1 cellular context compared by ENCODE assay signal in the genomic region with DNA sequence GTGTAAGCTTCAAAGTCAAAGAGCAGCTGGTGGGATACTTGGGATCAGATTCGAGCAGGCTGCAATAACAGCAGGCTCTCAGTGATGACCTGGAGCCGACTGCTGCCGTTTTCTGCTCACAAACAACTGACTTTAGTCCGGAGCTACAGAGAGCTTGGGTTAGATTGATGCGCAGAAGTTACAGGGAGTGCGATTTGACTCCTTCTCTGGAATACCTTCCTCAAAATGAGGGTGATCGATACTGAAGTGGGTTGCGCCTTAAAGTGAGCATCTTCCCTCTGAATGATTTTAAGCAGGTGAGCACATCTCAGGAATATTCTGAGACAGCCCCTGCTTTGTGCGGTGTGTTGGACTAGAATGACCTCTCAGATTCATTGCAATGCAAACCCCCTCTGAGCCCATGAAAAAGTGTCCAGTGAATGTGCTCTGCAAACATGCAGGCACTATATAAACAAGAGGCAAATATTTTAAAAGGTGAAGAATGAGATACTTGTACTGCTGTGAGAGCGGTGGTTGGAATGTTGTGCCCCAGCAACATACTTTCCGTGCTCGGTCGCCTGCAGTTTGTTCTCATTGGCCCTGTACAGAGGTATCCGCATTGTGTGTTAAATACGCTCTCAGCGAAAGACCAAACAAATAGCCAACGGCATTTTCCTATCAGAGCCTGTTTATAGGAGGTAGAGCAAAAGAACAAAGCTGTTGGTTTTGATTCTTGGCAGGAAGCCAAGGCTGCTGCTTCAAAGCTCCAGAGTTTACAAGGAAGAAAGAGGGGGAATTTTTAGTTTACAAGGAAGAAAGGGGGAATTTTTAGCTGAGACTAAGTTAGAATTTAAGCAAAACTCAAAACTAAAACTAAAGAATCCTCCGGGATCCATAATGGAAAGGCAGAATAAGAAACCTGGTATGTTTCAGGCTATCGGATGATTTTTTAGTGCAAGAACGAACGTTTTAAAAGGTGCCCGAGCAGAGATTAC.
A peak's percentile ranks its signal among the peaks of the same experiment; 100 is the strongest.
TF ChIP-seq lines count a peak whose summit lies in the region.

No MANE protein-coding gene starts in this region.

TF ChIP-seq in HepG2, 621 proteins besides CTCF, POLR2A, EP300 and RAD21 (continued from another document and continues in another):
- peak; percentile 61 for TF ChIP-seq TFE3 (CRISPR knock-in tag; IDR thresholded peaks at IDR 0.05)
- TF ChIP-seq ZSCAN20 (CRISPR knock-in tag; IDR thresholded peaks at IDR 0.05; ENCODE audit: borderline replicate concordance): 0 out of 2 replicates have a peak, but pooled peaks have one; percentile 51
- no peak for TF ChIP-seq PHF20 (CRISPR knock-in tag; IDR thresholded peaks at IDR 0.05)
- TF ChIP-seq, protein P1, sequence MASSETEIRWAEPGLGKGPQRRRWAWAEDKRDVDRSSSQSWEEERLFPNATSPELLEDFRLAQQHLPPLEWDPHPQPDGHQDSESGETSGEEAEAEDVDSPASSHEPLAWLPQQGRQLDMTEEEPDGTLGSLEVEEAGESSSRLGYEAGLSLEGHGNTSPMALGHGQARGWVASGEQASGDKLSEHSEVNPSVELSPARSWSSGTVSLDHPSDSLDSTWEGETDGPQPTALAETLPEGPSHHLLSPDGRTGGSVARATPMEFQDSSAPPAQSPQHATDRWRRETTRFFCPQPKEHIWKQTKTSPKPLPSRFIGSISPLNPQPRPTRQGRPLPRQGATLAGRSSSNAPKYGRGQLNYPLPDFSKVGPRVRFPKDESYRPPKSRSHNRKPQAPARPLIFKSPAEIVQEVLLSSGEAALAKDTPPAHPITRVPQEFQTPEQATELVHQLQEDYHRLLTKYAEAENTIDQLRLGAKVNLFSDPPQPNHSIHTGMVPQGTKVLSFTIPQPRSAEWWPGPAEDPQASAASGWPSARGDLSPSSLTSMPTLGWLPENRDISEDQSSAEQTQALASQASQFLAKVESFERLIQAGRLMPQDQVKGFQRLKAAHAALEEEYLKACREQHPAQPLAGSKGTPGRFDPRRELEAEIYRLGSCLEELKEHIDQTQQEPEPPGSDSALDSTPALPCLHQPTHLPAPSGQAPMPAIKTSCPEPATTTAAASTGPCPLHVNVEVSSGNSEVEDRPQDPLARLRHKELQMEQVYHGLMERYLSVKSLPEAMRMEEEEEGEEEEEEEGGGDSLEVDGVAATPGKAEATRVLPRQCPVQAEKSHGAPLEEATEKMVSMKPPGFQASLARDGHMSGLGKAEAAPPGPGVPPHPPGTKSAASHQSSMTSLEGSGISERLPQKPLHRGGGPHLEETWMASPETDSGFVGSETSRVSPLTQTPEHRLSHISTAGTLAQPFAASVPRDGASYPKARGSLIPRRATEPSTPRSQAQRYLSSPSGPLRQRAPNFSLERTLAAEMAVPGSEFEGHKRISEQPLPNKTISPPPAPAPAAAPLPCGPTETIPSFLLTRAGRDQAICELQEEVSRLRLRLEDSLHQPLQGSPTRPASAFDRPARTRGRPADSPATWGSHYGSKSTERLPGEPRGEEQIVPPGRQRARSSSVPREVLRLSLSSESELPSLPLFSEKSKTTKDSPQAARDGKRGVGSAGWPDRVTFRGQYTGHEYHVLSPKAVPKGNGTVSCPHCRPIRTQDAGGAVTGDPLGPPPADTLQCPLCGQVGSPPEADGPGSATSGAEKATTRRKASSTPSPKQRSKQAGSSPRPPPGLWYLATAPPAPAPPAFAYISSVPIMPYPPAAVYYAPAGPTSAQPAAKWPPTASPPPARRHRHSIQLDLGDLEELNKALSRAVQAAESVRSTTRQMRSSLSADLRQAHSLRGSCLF (CRISPR knock-in tag; IDR thresholded peaks at IDR 0.05; ENCODE audit: borderline replicate concordance): 0 out of 2 replicates have a peak, but pooled peaks have one; percentile 65
- peak; percentile 17 for TF ChIP-seq MED8 (CRISPR knock-in tag; IDR thresholded peaks at IDR 0.05; ENCODE audit: insufficient replicate concordance)
- TF ChIP-seq ZNF598 (CRISPR knock-in tag; IDR thresholded peaks at IDR 0.05; ENCODE audit: borderline replicate concordance): peak; percentile 26; the same call in 1 of the 2 replicates
- TF ChIP-seq, protein P2, sequence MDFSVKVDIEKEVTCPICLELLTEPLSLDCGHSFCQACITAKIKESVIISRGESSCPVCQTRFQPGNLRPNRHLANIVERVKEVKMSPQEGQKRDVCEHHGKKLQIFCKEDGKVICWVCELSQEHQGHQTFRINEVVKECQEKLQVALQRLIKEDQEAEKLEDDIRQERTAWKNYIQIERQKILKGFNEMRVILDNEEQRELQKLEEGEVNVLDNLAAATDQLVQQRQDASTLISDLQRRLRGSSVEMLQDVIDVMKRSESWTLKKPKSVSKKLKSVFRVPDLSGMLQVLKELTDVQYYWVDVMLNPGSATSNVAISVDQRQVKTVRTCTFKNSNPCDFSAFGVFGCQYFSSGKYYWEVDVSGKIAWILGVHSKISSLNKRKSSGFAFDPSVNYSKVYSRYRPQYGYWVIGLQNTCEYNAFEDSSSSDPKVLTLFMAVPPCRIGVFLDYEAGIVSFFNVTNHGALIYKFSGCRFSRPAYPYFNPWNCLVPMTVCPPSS (IDR thresholded peaks at IDR 0.05): no peak
- TF ChIP-seq ATF1 (CRISPR knock-in tag; IDR thresholded peaks at IDR 0.05): peak; percentile 59; the same call in 1 of the 2 replicates
- peak; percentile 46; the same call in 1 of the 2 replicates for TF ChIP-seq ZBTB21 (CRISPR knock-in tag; IDR thresholded peaks at IDR 0.05)
- peak; percentile 41; the same call in 1 of the 2 replicates for TF ChIP-seq REL (CRISPR knock-in tag; conservative IDR thresholded peaks at IDR 0.05)
- 0 out of 2 replicates have a peak, but pooled peaks have one; percentile 17 for TF ChIP-seq ZNF253 (CRISPR knock-in tag; IDR thresholded peaks at IDR 0.05; ENCODE audit: borderline replicate concordance)
- TF ChIP-seq, protein P3, sequence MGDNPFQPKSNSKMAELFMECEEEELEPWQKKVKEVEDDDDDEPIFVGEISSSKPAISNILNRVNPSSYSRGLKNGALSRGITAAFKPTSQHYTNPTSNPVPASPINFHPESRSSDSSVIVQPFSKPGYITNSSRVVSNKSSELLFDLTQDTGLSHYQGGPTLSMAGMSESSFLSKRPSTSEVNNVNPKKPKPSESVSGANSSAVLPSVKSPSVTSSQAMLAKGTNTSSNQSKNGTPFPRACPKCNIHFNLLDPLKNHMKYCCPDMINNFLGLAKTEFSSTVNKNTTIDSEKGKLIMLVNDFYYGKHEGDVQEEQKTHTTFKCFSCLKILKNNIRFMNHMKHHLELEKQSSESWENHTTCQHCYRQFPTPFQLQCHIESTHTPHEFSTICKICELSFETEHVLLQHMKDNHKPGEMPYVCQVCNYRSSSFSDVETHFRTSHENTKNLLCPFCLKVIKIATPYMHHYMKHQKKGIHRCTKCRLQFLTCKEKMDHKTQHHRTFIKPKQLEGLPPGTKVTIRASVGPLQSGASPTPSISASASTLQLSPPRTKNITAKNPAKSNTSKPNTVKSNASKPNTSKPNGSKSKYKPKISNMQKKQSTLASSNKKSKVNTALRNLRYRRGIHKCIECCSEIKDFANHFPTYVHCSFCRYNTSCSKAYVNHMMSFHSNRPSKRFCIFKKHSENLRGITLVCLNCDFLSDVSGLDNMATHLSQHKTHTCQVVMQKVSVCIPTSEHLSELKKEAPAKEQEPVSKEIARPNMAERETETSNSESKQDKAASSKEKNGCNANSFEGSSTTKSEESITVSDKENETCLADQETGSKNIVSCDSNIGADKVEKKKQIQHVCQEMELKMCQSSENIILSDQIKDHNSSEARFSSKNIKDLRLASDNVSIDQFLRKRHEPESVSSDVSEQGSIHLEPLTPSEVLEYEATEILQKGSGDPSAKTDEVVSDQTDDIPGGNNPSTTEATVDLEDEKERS (CRISPR knock-in tag; IDR thresholded peaks at IDR 0.05): peak; percentile 63; the same call in 1 of the 2 replicates
- no peak for TF ChIP-seq ELF4 (CRISPR knock-in tag; IDR thresholded peaks at IDR 0.05; ENCODE audit: borderline replicate concordance)
- peak; percentile 41; the same call in 1 of the 2 replicates for TF ChIP-seq SMAD3 (CRISPR knock-in tag; IDR thresholded peaks at IDR 0.05)
- TF ChIP-seq ARID2 (CRISPR knock-in tag; IDR thresholded peaks at IDR 0.05; ENCODE audit: borderline replicate concordance): 0 out of 2 replicates have a peak, but pooled peaks have one; percentile 89
- TF ChIP-seq ZFP37 (CRISPR knock-in tag; IDR thresholded peaks at IDR 0.05; ENCODE audit: borderline replicate concordance): peak; percentile 68; the same call in 1 of the 2 replicates
- 0 out of 2 replicates have a peak, but pooled peaks have one; percentile 69 for TF ChIP-seq HDAC6 (IDR thresholded peaks at IDR 0.05; ENCODE audit: low read depth, low read length)
- TF ChIP-seq SIX1 (CRISPR knock-in tag; IDR thresholded peaks at IDR 0.05; ENCODE audit: borderline replicate concordance): peak; percentile 73; the same call in 1 of the 2 replicates
- TF ChIP-seq ZNF124 (CRISPR knock-in tag; IDR thresholded peaks at IDR 0.05): peak; percentile 92
- TF ChIP-seq ZNF230 (CRISPR knock-in tag; IDR thresholded peaks at IDR 0.05): 0 out of 2 replicates have a peak, but pooled peaks have one; percentile 40
- TF ChIP-seq, protein P4, sequence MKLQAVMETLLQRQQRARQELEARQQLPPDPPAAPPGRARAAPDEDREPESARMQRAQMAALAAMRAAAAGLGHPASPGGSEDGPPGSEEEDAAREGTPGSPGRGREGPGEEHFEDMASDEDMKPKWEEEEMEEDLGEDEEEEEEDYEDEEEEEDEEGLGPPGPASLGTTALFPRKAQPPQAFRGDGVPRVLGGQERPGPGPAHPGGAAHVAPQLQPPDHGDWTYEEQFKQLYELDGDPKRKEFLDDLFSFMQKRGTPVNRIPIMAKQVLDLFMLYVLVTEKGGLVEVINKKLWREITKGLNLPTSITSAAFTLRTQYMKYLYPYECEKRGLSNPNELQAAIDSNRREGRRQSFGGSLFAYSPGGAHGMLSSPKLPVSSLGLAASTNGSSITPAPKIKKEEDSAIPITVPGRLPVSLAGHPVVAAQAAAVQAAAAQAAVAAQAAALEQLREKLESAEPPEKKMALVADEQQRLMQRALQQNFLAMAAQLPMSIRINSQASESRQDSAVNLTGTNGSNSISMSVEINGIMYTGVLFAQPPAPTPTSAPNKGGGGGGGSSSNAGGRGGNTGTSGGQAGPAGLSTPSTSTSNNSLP (IDR thresholded peaks at IDR 0.05; ENCODE audit: low read depth, low read length): peak; percentile 88
- TF ChIP-seq ZNF878 (CRISPR knock-in tag; IDR thresholded peaks at IDR 0.05): peak; percentile 35; the same call in 1 of the 2 replicates
- TF ChIP-seq CREB1 (IDR thresholded peaks at IDR 0.05): no peak; the same call in 1 of the 2 replicates
- peak; percentile 78 for TF ChIP-seq CREB1 (CRISPR knock-in tag; IDR thresholded peaks at IDR 0.05)
- TF ChIP-seq, protein P5, sequence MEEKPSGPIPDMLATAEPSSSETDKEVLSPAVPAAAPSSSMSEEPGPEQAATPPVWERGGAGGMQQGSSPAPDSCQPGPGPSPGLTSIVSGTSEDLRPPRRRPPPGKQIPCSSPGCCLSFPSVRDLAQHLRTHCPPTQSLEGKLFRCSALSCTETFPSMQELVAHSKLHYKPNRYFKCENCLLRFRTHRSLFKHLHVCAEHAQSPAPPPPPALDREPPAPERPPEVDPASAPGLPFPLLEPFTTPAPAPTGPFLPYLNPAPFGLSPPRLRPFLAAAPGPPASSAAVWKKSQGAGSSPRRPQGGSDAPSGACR (CRISPR knock-in tag; IDR thresholded peaks at IDR 0.05): 0 out of 2 replicates have a peak, but pooled peaks have one; percentile 45
- TF ChIP-seq, protein P6, sequence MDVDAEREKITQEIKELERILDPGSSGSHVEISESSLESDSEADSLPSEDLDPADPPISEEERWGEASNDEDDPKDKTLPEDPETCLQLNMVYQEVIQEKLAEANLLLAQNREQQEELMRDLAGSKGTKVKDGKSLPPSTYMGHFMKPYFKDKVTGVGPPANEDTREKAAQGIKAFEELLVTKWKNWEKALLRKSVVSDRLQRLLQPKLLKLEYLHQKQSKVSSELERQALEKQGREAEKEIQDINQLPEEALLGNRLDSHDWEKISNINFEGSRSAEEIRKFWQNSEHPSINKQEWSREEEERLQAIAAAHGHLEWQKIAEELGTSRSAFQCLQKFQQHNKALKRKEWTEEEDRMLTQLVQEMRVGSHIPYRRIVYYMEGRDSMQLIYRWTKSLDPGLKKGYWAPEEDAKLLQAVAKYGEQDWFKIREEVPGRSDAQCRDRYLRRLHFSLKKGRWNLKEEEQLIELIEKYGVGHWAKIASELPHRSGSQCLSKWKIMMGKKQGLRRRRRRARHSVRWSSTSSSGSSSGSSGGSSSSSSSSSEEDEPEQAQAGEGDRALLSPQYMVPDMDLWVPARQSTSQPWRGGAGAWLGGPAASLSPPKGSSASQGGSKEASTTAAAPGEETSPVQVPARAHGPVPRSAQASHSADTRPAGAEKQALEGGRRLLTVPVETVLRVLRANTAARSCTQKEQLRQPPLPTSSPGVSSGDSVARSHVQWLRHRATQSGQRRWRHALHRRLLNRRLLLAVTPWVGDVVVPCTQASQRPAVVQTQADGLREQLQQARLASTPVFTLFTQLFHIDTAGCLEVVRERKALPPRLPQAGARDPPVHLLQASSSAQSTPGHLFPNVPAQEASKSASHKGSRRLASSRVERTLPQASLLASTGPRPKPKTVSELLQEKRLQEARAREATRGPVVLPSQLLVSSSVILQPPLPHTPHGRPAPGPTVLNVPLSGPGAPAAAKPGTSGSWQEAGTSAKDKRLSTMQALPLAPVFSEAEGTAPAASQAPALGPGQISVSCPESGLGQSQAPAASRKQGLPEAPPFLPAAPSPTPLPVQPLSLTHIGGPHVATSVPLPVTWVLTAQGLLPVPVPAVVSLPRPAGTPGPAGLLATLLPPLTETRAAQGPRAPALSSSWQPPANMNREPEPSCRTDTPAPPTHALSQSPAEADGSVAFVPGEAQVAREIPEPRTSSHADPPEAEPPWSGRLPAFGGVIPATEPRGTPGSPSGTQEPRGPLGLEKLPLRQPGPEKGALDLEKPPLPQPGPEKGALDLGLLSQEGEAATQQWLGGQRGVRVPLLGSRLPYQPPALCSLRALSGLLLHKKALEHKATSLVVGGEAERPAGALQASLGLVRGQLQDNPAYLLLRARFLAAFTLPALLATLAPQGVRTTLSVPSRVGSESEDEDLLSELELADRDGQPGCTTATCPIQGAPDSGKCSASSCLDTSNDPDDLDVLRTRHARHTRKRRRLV (CRISPR knock-in tag; IDR thresholded peaks at IDR 0.05): 0 out of 2 replicates have a peak, but pooled peaks have one; percentile 15
- peak; percentile 78 for TF ChIP-seq SIX4 (CRISPR knock-in tag; IDR thresholded peaks at IDR 0.05)
- peak; percentile 62; the same call in 1 of the 2 replicates for TF ChIP-seq KDM3A (CRISPR knock-in tag; IDR thresholded peaks at IDR 0.05; ENCODE audit: low read depth)
- TF ChIP-seq, protein P7, sequence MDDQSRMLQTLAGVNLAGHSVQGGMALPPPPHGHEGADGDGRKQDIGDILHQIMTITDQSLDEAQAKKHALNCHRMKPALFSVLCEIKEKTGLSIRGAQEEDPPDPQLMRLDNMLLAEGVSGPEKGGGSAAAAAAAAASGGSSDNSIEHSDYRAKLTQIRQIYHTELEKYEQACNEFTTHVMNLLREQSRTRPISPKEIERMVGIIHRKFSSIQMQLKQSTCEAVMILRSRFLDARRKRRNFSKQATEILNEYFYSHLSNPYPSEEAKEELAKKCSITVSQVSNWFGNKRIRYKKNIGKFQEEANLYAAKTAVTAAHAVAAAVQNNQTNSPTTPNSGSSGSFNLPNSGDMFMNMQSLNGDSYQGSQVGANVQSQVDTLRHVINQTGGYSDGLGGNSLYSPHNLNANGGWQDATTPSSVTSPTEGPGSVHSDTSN (CRISPR knock-in tag; IDR thresholded peaks at IDR 0.05; ENCODE audit: borderline replicate concordance): 0 out of 2 replicates have a peak, but pooled peaks have one; percentile 52
